In genomic region chr10:126205482-126206210, GRCh38 we compare ENCODE assay signal across 22 cellular contexts.
DNase-seq lines count a peak whose midpoint lies in the region; ATAC-seq, FAIRE-seq and TF ChIP-seq lines count a peak whose summit lies in the region.
"Had no signal": no experiment of that assay in that cellular context is flagged by ENCODE, and none has a peak within 500 bp of the region (broad histone marks: within the 10 kb centered on the region; RNA-seq: fewer than 3 reads in every experiment).

No MANE protein-coding gene starts in this region.

- no peak for TF ChIP-seq CTCF in PC-3 (conservative IDR thresholded peaks at IDR 0.05; ENCODE audit: low read depth, low read length)
- TF ChIP-seq CTCF in astrocyte (IDR thresholded peaks at IDR 0.05; ENCODE audit: insufficient read depth, low read depth, low read length): no peak
- no peak for TF ChIP-seq CTCF in fibroblast of the aortic adventitia (IDR thresholded peaks at IDR 0.05; ENCODE audit: insufficient read depth, low read length)
- TF ChIP-seq CTCF in smooth muscle cell (IDR thresholded peaks at IDR 0.05; ENCODE audit: borderline replicate concordance, insufficient read depth, poor library complexity, severe bottlenecking): no peak

- H3K36me3 Mint-ChIP-seq in astrocyte (ENCODE audit: low read depth, unreplicated experiment): peaks cover 11% of the 10 kb centered on the region
- H3K36me3 Mint-ChIP-seq: CD4-positive, CD25-positive, alpha-beta regulatory T cell; CD8-positive, alpha-beta memory T cell had no signal

- peak overlapping the region; percentile 87; the same call in 1 of the 2 replicates for H3K27ac ChIP-seq in PC-3 (ENCODE audit: low read length)
- H3K27ac ChIP-seq in astrocyte (ENCODE audit: low read depth, low read length): peak overlapping the region; percentile 34
- peak overlapping the region; percentile 90 for H3K27ac ChIP-seq in smooth muscle cell (ENCODE audit: low read depth)
- H3K27ac ChIP-seq: GM23248 had no signal

- H3K4me3 ChIP-seq in PC-3 (ENCODE audit: low read length) (no peak overlapping the region), astrocyte (ENCODE audit: insufficient read depth, low read depth, low read length) (no peak overlapping the region), fibroblast of the aortic adventitia (ENCODE audit: low read depth, low read length) (no peak overlapping the region), smooth muscle cell (no peak overlapping the region)
- H3K4me3 ChIP-seq: GM23248, HAP-1 had no signal

- H3K9me3 Mint-ChIP-seq in astrocyte (ENCODE audit: unreplicated experiment): no peaks in the 10 kb centered on the region

- ATAC-seq in PC-3 (no peak), HG03280 (IDR thresholded peaks at IDR 0.05; ENCODE audit: unreplicated experiment) (no peak)

- H3K27me3 Mint-ChIP-seq in astrocyte (ENCODE audit: low read depth, unreplicated experiment): no peaks in the 10 kb centered on the region
- H3K27me3 Mint-ChIP-seq: CD4-positive, CD25-positive, alpha-beta regulatory T cell; CD8-positive, alpha-beta memory T cell had no signal

- intact Hi-C loops in PC-3 (cut with micrococcal nuclease): no loop called here

- DNase-seq in PC-3 (no peak), astrocyte (ENCODE audit: low read depth) (peak; percentile 70), fibroblast of the aortic adventitia (ENCODE audit: low read depth) (peak; percentile 60), smooth muscle cell (lab: John Stamatoyannopoulos, UW; ENCODE audit: unreplicated experiment) (no peak), ACHN (no peak), NCI-H226 (no peak)
- DNase-seq: BE2C; C1 segment of cervical spinal cord; CD4-positive, CD25-positive, alpha-beta regulatory T cell; CD8-positive, alpha-beta memory T cell; COR-L47; DMS153; DMS79; GDM1; GM23248; IMR-90 had no signal

- H3K27me3 ChIP-seq in PC-3 (ENCODE audit: low read length) (no peaks in the 10 kb centered on the region), astrocyte (ENCODE audit: insufficient read depth, low read length) (no peaks in the 10 kb centered on the region), smooth muscle cell (ENCODE audit: low read depth) (no peaks in the 10 kb centered on the region)
- H3K27me3 ChIP-seq: BE2C had no signal

- H3K4me1 Mint-ChIP-seq in astrocyte (ENCODE audit: low read depth, unreplicated experiment): peaks cover 23% of the 10 kb centered on the region
- H3K4me1 Mint-ChIP-seq: CD4-positive, CD25-positive, alpha-beta regulatory T cell; CD8-positive, alpha-beta memory T cell had no signal

- no TSS peak for BruUV-seq in PC-3 (replicated peaks; lab: Mats Ljungman, UMichigan)

- H4K20me1 ChIP-seq in PC-3 (ENCODE audit: low read length) (no peaks in the 10 kb centered on the region), astrocyte (ENCODE audit: insufficient read depth, low read length) (no peaks in the 10 kb centered on the region), smooth muscle cell (ENCODE audit: low read depth) (no peaks in the 10 kb centered on the region)

- H3K9ac ChIP-seq in PC-3 (ENCODE audit: low read length) (no peak overlapping the region), astrocyte (ENCODE audit: low read length) (no peak overlapping the region), smooth muscle cell (ENCODE audit: low read depth) (peak overlapping the region; percentile 64)
- H3K9ac ChIP-seq: GM23248 had no signal

- H2AFZ ChIP-seq in PC-3 (ENCODE audit: low read length): no peak overlapping the region
- no peak overlapping the region for H2AFZ ChIP-seq in astrocyte (ENCODE audit: low read depth, low read length)
- H2AFZ ChIP-seq in smooth muscle cell (ENCODE audit: low read depth): no peak overlapping the region
- H2AFZ ChIP-seq: GM23248 had no signal

- H3F3A ChIP-seq in PC-3 (ENCODE audit: low read length, unreplicated experiment) (no peaks in the 10 kb centered on the region), smooth muscle cell (ENCODE audit: low read depth) (peaks cover 6% of the 10 kb centered on the region)

- no peak for FAIRE-seq in astrocyte (lab: Jason Lieb, UNC)
- FAIRE-seq: D721Med, GM12892, GM18507, HTR-8/SVneo had no signal

- H3K4me3 Mint-ChIP-seq in astrocyte (ENCODE audit: unreplicated experiment): no peak overlapping the region
- H3K4me3 Mint-ChIP-seq: CD4-positive, CD25-positive, alpha-beta regulatory T cell; CD8-positive, alpha-beta memory T cell had no signal

- H3K4me1 ChIP-seq in PC-3 (ENCODE audit: insufficient read depth, low read length) (peaks cover 14% of the 10 kb centered on the region; the same call in 1 of the 2 replicates), astrocyte (ENCODE audit: insufficient read depth, low read length) (peaks cover 32% of the 10 kb centered on the region), smooth muscle cell (ENCODE audit: low read depth) (peaks cover 21% of the 10 kb centered on the region)

- CTCF ChIA-PET in PC-3 (lab: Charles Lee): no interaction called here

- no peaks in the 10 kb centered on the region for H3K79me2 ChIP-seq in PC-3 (ENCODE audit: low read length)
- H3K79me2 ChIP-seq in astrocyte (ENCODE audit: insufficient read depth, low read length): peaks cover 69% of the 10 kb centered on the region
- peaks cover 3% of the 10 kb centered on the region for H3K79me2 ChIP-seq in smooth muscle cell (ENCODE audit: low read depth)

- H3K4me2 ChIP-seq in PC-3 (ENCODE audit: low read length) (no peak overlapping the region), astrocyte (ENCODE audit: low read length) (no peak overlapping the region), smooth muscle cell (peak overlapping the region; percentile 17)

- H3K36me3 ChIP-seq in PC-3 (ENCODE audit: low read depth, low read length): no peaks in the 10 kb centered on the region
- H3K36me3 ChIP-seq in astrocyte (ENCODE audit: insufficient read depth, low read length): no peaks in the 10 kb centered on the region
- no peaks in the 10 kb centered on the region for H3K36me3 ChIP-seq in smooth muscle cell (ENCODE audit: low read depth)
- H3K36me3 ChIP-seq: BE2C, HAP-1 had no signal

- in situ Hi-C loops in ACHN (cut with HindIII; ENCODE audit: low pct_ligation_motif_present, low pct_unique_long_range_greater_than_20kb, low sequenced_read_pairs): no loop called here

- no peak overlapping the region for H3K27ac Mint-ChIP-seq in astrocyte (ENCODE audit: unreplicated experiment)
- H3K27ac Mint-ChIP-seq: CD4-positive, CD25-positive, alpha-beta regulatory T cell had no signal

- H3K9me3 ChIP-seq in PC-3 (ENCODE audit: low read length) (no peaks in the 10 kb centered on the region), astrocyte (ENCODE audit: insufficient read depth, low read depth, low read length) (no peaks in the 10 kb centered on the region), smooth muscle cell (replicated peaks; ENCODE audit: low read depth) (no peaks in the 10 kb centered on the region)
- H3K9me3 ChIP-seq: BE2C, HAP-1 had no signal

- no peaks in the 10 kb centered on the region for H3K9me2 ChIP-seq in PC-3 (replicated peaks; ENCODE audit: low read length)

- WGBS in smooth muscle cell (ENCODE audit: low lambda C conversion rate): 31% methylated on average over 1 of the region's 1 CpG

- POLR2A ChIA-PET in PC-3 (lab: Charles Lee; ENCODE audit: unreplicated experiment): no interaction called here

Comparison
In these comparisons a context has a peak if more than half of its experiments do, and no peak if none do; other contexts are left out.
1. DNase-seq: peak in astrocyte (single experiment) and fibroblast of the aortic adventitia (single experiment); none in PC-3 (single experiment), smooth muscle cell (single experiment), ACHN (single experiment) and NCI-H226 (single experiment).
2. H3K27ac ChIP-seq: peak in every context shown above with its lines; median percentile 90 in smooth muscle cell; 87 in PC-3; 34 in astrocyte.